ENCODE assay signal across 15 cellular contexts in the genomic region with DNA sequence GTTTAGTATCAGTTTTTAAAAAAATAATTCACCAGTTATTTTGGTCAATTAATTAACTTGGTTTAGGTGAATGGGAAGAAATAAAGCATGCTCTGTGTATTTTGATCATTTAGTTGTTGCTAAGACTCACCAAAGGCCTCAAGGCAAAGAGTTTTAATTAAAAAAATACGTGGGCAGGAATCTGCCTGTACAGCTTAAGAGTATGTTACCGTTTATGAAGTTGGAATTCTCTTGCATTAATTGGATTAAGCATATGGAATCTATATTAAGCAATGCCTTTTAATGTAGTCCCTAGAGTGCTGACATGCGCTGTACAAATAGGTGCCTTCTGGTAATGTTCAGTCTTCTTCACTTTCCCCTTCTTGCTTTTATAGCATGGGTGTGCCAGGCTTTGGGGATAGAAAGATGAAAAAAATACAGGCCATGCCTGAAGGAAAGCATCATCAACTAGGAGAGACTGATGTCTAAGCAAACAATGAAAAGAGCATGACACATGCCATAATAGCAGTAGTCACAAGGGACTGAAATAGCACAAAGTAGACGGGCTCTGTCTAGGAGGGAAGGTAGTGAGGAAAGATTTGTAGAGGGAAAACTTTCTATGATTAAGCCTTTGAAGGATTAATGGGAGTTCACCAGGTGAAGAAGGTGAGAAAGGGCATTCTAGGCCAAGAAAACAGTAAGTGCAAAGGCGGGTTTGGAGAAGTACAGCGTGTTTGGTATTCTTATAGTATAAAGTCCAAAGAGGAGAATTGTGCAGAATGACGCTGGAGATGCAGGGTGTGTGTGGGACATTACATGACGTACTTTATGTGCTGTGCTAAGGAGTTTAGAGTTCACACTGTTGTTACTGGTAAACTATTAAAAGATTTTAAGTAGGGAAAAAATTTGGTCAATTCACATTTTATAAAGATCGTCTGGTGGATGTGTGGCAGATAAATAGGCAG.
A peak's percentile ranks its signal among the peaks of the same experiment; 100 is the strongest.
DNase-seq lines count a peak whose midpoint lies in the region; ATAC-seq and TF ChIP-seq lines count a peak whose summit lies in the region.
"Had no signal": no experiment of that assay in that cellular context is flagged by ENCODE, and none has a peak within 500 bp of the region (broad histone marks: within the 10 kb centered on the region; RNA-seq: fewer than 3 reads in every experiment).

No MANE protein-coding gene starts in this region.

- H3K27ac ChIP-seq in mammary epithelial cell (ENCODE audit: insufficient read depth, low read depth, low read length) (no peak overlapping the region), breast epithelium (no peak overlapping the region), transverse colon (no peak overlapping the region)

- H3K36me3 ChIP-seq in mammary epithelial cell (ENCODE audit: insufficient read depth, low read length) (no peaks in the 10 kb centered on the region), breast epithelium (no peaks in the 10 kb centered on the region), adipocyte (ENCODE audit: control insufficient read depth, insufficient read depth, low read length, severe bottlenecking) (no peaks in the 10 kb centered on the region), transverse colon (no peaks in the 10 kb centered on the region)
- H3K36me3 ChIP-seq: HAP-1 had no signal

- no peak overlapping the region for H3K4me2 ChIP-seq in mammary epithelial cell (ENCODE audit: insufficient read depth, low read depth, low read length)

- no peaks in the 10 kb centered on the region for H3K79me2 ChIP-seq in mammary epithelial cell (ENCODE audit: insufficient read depth, low read length)

- dilution Hi-C loops in mammary epithelial cell (cut with HindIII; ENCODE audit: low sequenced_read_pairs), result no loop called here

- in situ Hi-C loops in mammary epithelial cell (cut with MboI; ENCODE audit: low sequenced_read_pairs in 2 of 2), result no loop called here
- in situ Hi-C loops in transverse colon (cut with MboI; ENCODE audit: low pct_ligation_motif_present in 1 of 4, low pct_unique_long_range_greater_than_20kb in 1 of 4, low sequenced_read_pairs in 3 of 4), result no loop called here

- no peak overlapping the region for H2AFZ ChIP-seq in mammary epithelial cell (ENCODE audit: low read depth, low read length)

- no TSS peak for BruUV-seq in mammary epithelial cell (replicated peaks; lab: Mats Ljungman, UMichigan)

- H3K9ac ChIP-seq in mammary epithelial cell (ENCODE audit: insufficient read depth, low read length), result no peak overlapping the region
- H3K9ac ChIP-seq in adipocyte (ENCODE audit: low read length), result no peak overlapping the region

- 32% methylated on average over 9 of the region's 9 CpGs for WGBS in mammary epithelial cell (ENCODE audit: low coverage, missing lambda C conversion rate)
- 55 to 61% methylated on average over 9 of the region's 9 CpGs for WGBS in transverse colon (ENCODE audit: low coverage in 1 of 2), 2 donors

- H3K27me3 ChIP-seq in mammary epithelial cell (ENCODE audit: insufficient read depth, low read length) (no peaks in the 10 kb centered on the region), breast epithelium (no peaks in the 10 kb centered on the region), adipocyte (replicated peaks; ENCODE audit: control insufficient read depth, insufficient read depth, low read length) (no peaks in the 10 kb centered on the region), transverse colon (no peaks in the 10 kb centered on the region)

- TF ChIP-seq POLR2A in breast epithelium (IDR thresholded peaks at IDR 0.05), result no peak
- no peak for TF ChIP-seq POLR2A in transverse colon (IDR thresholded peaks at IDR 0.05)

- peak; percentile 11 for DNase-seq in mammary epithelial cell
- DNase-seq in breast epithelium (ENCODE audit: low spot score in 2 of 2), result no peak
- DNase-seq in adipocyte (ENCODE audit: low read depth), result peak; percentile 43
- peak in 1 of 2 donors; percentile 30 for DNase-seq in left colon
- peak; percentile 42 for DNase-seq in transverse colon
- DNase-seq in left lobe of liver (ENCODE audit: low spot score), result no peak
- DNase-seq in NOMO-1 treated with DMSO at 0.1 percent for 48 hours (lab: John Stamatoyannopoulos, UW; ENCODE audit: unreplicated experiment), result no peak
- DNase-seq: 8988T, COR-L47, NCI-H1436 treated with DMSO at 0.1 percent for 48 hours, NCI-H2081, NCI-H748 treated with DMSO at 0.1 percent for 48 hours, SHP77 had no signal

- H3K4me3 ChIP-seq in mammary epithelial cell (replicated peaks in 1 of 3; ENCODE audit: insufficient read depth in 1 of 3, low read depth in 2 of 3, low read length in 3 of 3) (no peak overlapping the region), breast epithelium (no peak overlapping the region), adipocyte (ENCODE audit: low read length) (no peak overlapping the region), transverse colon (no peak overlapping the region)
- H3K4me3 ChIP-seq: HAP-1 had no signal

- TF ChIP-seq CTCF in mammary epithelial cell (conservative IDR thresholded peaks at IDR 0.05 in 1 of 2, IDR thresholded peaks at IDR 0.05 in 1 of 2; ENCODE audit: extremely low read depth in 1 of 2, insufficient read depth in 1 of 2, low read depth in 1 of 2, low read length in 2 of 2), result no peak
- TF ChIP-seq CTCF in breast epithelium (IDR thresholded peaks at IDR 0.05), result no peak
- no peak for TF ChIP-seq CTCF in transverse colon (IDR thresholded peaks at IDR 0.05)

- no peak for TF ChIP-seq EP300 in transverse colon (IDR thresholded peaks at IDR 0.05; ENCODE audit: low read depth)

- H3K9me3 ChIP-seq in mammary epithelial cell (replicated peaks; ENCODE audit: insufficient read depth, low read length) (no peaks in the 10 kb centered on the region), breast epithelium (no peaks in the 10 kb centered on the region), adipocyte (ENCODE audit: control insufficient read depth, low read length) (no peaks in the 10 kb centered on the region), transverse colon (no peaks in the 10 kb centered on the region)
- H3K9me3 ChIP-seq: HAP-1 had no signal

- H3K4me1 ChIP-seq in mammary epithelial cell (ENCODE audit: insufficient read depth, low read length) (no peaks in the 10 kb centered on the region), breast epithelium (no peaks in the 10 kb centered on the region), adipocyte (ENCODE audit: control insufficient read depth, insufficient read depth, low read length) (peaks cover 9% of the 10 kb centered on the region), transverse colon (peaks cover 0 to 4% (median 0%) of the 10 kb centered on the region in 4 donors)
- H3K4me1 ChIP-seq: HAP-1 had no signal

- intact Hi-C loops in mammary epithelial cell (cut with micrococcal nuclease), result no loop called here
- intact Hi-C loops in breast epithelium (cut with DNase I; ENCODE audit: low total_unique reads), result no loop called here
- intact Hi-C loops in left colon (cut with DNase I, micrococcal nuclease), result no loop called here
- intact Hi-C loops in transverse colon (cut with DNase I; ENCODE audit: low total_unique reads), result loop anchor here (1.0 kb wide), 1 partner anchor 17 kb away; no protein-coding TSS in a partner anchor

- ATAC-seq in left colon (peak; percentile 90), HG03571 (IDR thresholded peaks at IDR 0.05; ENCODE audit: unreplicated experiment) (no peak), left lobe of liver (no peak)

- CTCF ChIA-PET in mammary epithelial cell (lab: Charles Lee; ENCODE audit: low non-redundant PET), result no interaction called here

- no peaks in the 10 kb centered on the region for H4K20me1 ChIP-seq in mammary epithelial cell (ENCODE audit: insufficient read depth, low read length)

Comparison
In these comparisons a context has a peak if more than half of its experiments do, and no peak if none do; other contexts are left out.
1. DNase-seq: peak in mammary epithelial cell (single experiment), adipocyte (single experiment) and transverse colon (single experiment); none in breast epithelium (0 of 2), left lobe of liver (single experiment) and NOMO-1 treated with DMSO at 0.1 percent for 48 hours (single experiment).